In the genomic region with DNA sequence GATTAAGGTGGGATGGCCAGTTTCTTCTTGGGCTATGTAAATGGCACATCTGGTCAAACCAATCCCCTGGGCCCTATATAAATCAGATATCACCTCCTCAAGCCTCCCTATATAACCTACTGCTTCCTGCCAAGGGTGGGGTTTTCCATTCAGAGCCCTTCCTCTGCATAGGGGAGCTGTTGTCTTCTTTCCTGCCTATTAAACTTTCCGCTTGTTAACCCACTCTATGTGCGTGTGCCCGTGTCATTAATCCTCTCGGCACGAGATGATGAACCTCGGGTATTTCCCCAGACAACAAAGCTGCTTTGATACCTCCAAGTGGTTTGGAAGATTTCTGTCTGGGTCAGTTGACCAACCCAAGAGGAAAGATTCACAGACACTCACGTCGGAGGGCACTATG, we compare ENCODE assay signal across 20 cellular contexts. TPM values are rescaled to one million over a fixed set of nuclear protein-coding genes. Genes with fewer than 3 reads are reported as not detected.
DNase-seq lines count a peak whose midpoint lies in the region; ATAC-seq and TF ChIP-seq lines count a peak whose summit lies in the region.
"Had no signal": no experiment of that assay in that cellular context is flagged by ENCODE, and none has a peak within 500 bp of the region (broad histone marks: within the 10 kb centered on the region; RNA-seq: fewer than 3 reads in every experiment).

No MANE protein-coding gene starts in this region.

- H3K27me3 Mint-ChIP-seq in GM23338 (ENCODE audit: insufficient read depth, low read depth, poor library complexity) (no peaks in the 10 kb centered on the region), WTC11 (ENCODE audit: low read depth) (no peaks in the 10 kb centered on the region)

- H2AFZ ChIP-seq in GM23338 (no peak overlapping the region), mesenchymal stem cell (ENCODE audit: low read depth, low read length) (peak overlapping the region; percentile 14)

- H2BK120ac ChIP-seq in mesenchymal stem cell (ENCODE audit: low read depth, low read length), result no peak overlapping the region

- ATAC-seq in GM23338 (no peak), WTC11 (peak; percentile 36; the same call in 1 of the 2 replicates), GM18861 (IDR thresholded peaks at IDR 0.05; ENCODE audit: unreplicated experiment) (no peak)
- ATAC-seq: A549, HCT116, HepG2 had no signal

- no peak overlapping the region for H3K4me3 ChIP-seq in GM23338
- H3K4me3 ChIP-seq in mesenchymal stem cell (ENCODE audit: insufficient read depth in 1 of 2, low read depth in 1 of 2, low read length in 2 of 2), result no peak overlapping the region
- H3K4me3 ChIP-seq: A549, BLaER1 had no signal

- no peak overlapping the region for H3K9ac ChIP-seq in mesenchymal stem cell (ENCODE audit: low read length)
- H3K9ac ChIP-seq: BLaER1 had no signal

- no peaks in the 10 kb centered on the region for H3F3A ChIP-seq in GM23338 (replicated peaks; ENCODE audit: low read depth)

- TF ChIP-seq CTCF in GM23338 (conservative IDR thresholded peaks at IDR 0.05; ENCODE audit: low read depth in 2 of 2) (no peak), WTC11 (IDR thresholded peaks at IDR 0.05) (no peak)

- H4K20me1 ChIP-seq in GM23338 (replicated peaks; ENCODE audit: insufficient read depth), result no peaks in the 10 kb centered on the region
- H4K20me1 ChIP-seq: BLaER1 had no signal

- no peak overlapping the region for H2BK15ac ChIP-seq in mesenchymal stem cell (ENCODE audit: low read depth, poor library complexity, severe bottlenecking)

- H3K4me1 Mint-ChIP-seq in GM23338 (peaks cover 12% of the 10 kb centered on the region), WTC11 (peaks cover 19% of the 10 kb centered on the region)
- H3K4me1 Mint-ChIP-seq: CD14-positive monocyte; CD4-positive, alpha-beta memory T cell; IgD-negative memory B cell had no signal

- H4K8ac ChIP-seq in mesenchymal stem cell (ENCODE audit: low read length), result no peak overlapping the region

- no peak overlapping the region for H3K27ac ChIP-seq in GM23338 (ENCODE audit: low read depth)
- no peak overlapping the region for H3K27ac ChIP-seq in mesenchymal stem cell (ENCODE audit: low read length, poor library complexity, severe bottlenecking)
- H3K27ac ChIP-seq: A549, BLaER1 had no signal

- H3K4me2 ChIP-seq in GM23338 (0 out of 2 replicates have a peak overlapping the region, but pooled peaks have one; percentile 28), mesenchymal stem cell (ENCODE audit: low read length, poor library complexity, severe bottlenecking) (no peak overlapping the region)
- H3K4me2 ChIP-seq: A549, BLaER1 had no signal

- no peak overlapping the region for H2AK5ac ChIP-seq in mesenchymal stem cell (ENCODE audit: low read length, severe bottlenecking)

- no peak overlapping the region for H2BK5ac ChIP-seq in mesenchymal stem cell (ENCODE audit: low read depth, low read length, poor library complexity, severe bottlenecking)

- no peak overlapping the region for H3K4ac ChIP-seq in mesenchymal stem cell (ENCODE audit: low read depth in 1 of 2, low read length in 2 of 2)

- H3K36me3 ChIP-seq in GM23338 (ENCODE audit: insufficient read depth), result no peaks in the 10 kb centered on the region
- H3K36me3 ChIP-seq in mesenchymal stem cell (ENCODE audit: control insufficient read depth in 1 of 2, insufficient read depth in 2 of 2, low read depth in 1 of 2, low read length in 2 of 2), result no peaks in the 10 kb centered on the region
- H3K36me3 ChIP-seq: BLaER1 had no signal

- no peaks in the 10 kb centered on the region for H3K79me2 ChIP-seq in GM23338 (replicated peaks; ENCODE audit: insufficient read depth)

- POLR2A ChIA-PET in WTC11 (lab: Charles Lee), result interaction anchor here (0.8 kb wide), 1 partner anchor 40 kb away, joined by 3 read pairs; no protein-coding TSS in a partner anchor

- no peaks in the 10 kb centered on the region for H3K27me3 ChIP-seq in GM23338 (ENCODE audit: insufficient read depth)
- peaks cover 0 to 4% of the 10 kb centered on the region in 2 experiments for H3K27me3 ChIP-seq in mesenchymal stem cell (ENCODE audit: control insufficient read depth in 1 of 2, insufficient read depth in 1 of 2, low read length in 2 of 2)
- H3K27me3 ChIP-seq: BLaER1 had no signal

- H2BK12ac ChIP-seq in mesenchymal stem cell (ENCODE audit: low read length in 2 of 2), result no peak overlapping the region

- CTCF ChIA-PET in WTC11 (lab: Charles Lee), result no interaction called here

- H3K9me3 ChIP-seq in mesenchymal stem cell (ENCODE audit: control insufficient read depth, low read length), result no peaks in the 10 kb centered on the region
- H3K9me3 ChIP-seq: A549, BLaER1 had no signal

- H3K79me1 ChIP-seq in mesenchymal stem cell (replicated peaks; ENCODE audit: low read length, poor library complexity, severe bottlenecking), result no peaks in the 10 kb centered on the region

- DNase-seq in COLO829 (ENCODE audit: low spot score), result peak; percentile 83
- no peak for DNase-seq in GM23338 (ENCODE audit: low spot score)
- DNase-seq in WTC11 (ENCODE audit: low spot score), result no peak
- DNase-seq in mesenchymal stem cell, result no peak
- no peak for DNase-seq in stimulated activated CD4-positive, alpha-beta T cell treated with anti-CD3 and anti-CD28 coated beads, Interleukin-15, amount 100 ng/mL, for 24 hours
- no peak for DNase-seq in NCI-H2171 treated with DMSO at 0.1 percent for 48 hours (lab: John Stamatoyannopoulos, UW)
- DNase-seq: Calu3; CD4-positive, alpha-beta memory T cell; GOT3; H7; HFFc6; Karpas-422; KBM-7 had no signal

- H3K9me3 Mint-ChIP-seq in GM23338 (peaks cover 9% of the 10 kb centered on the region; the same call in 2 of the 3 replicates), WTC11 (peaks cover 4% of the 10 kb centered on the region; the same call in 1 of the 2 replicates)
- H3K9me3 Mint-ChIP-seq: HFFc6, IgD-negative memory B cell had no signal

- H3K36me3 Mint-ChIP-seq in GM23338 (ENCODE audit: low read depth) (no peaks in the 10 kb centered on the region), WTC11 (no peaks in the 10 kb centered on the region)
- H3K36me3 Mint-ChIP-seq: CD14-positive monocyte; CD4-positive, alpha-beta memory T cell had no signal

- peaks cover 9% of the 10 kb centered on the region for H3K4me1 ChIP-seq in GM23338 (ENCODE audit: insufficient read depth)
- H3K4me1 ChIP-seq in mesenchymal stem cell (ENCODE audit: control insufficient read depth, insufficient read depth, low read depth, low read length), result no peaks in the 10 kb centered on the region
- H3K4me1 ChIP-seq: A549, BLaER1 had no signal

- 96% methylated on average over 6 of the region's 8 CpGs for WGBS in mesenchymal stem cell

- H3K14ac ChIP-seq in mesenchymal stem cell (ENCODE audit: low read length in 2 of 2), result no peak overlapping the region

- no peak overlapping the region for H3K18ac ChIP-seq in mesenchymal stem cell (ENCODE audit: low read depth in 1 of 2, low read length in 2 of 2)

- H3K9me2 ChIP-seq in GM23338 (ENCODE audit: insufficient read depth), result no peaks in the 10 kb centered on the region

- H3K23ac ChIP-seq in mesenchymal stem cell (ENCODE audit: low read length in 2 of 2), result no peak overlapping the region

- H3K4me3 Mint-ChIP-seq in GM23338 (no peak overlapping the region), WTC11 (no peak overlapping the region)
- H3K4me3 Mint-ChIP-seq: CD14-positive monocyte; CD4-positive, alpha-beta memory T cell; HFFc6; IgD-negative memory B cell had no signal

- H3K27ac Mint-ChIP-seq in GM23338, result no peak overlapping the region
- H3K27ac Mint-ChIP-seq in WTC11, result no peak overlapping the region
- H3K27ac Mint-ChIP-seq: CD14-positive monocyte; CD4-positive, alpha-beta memory T cell; HFFc6 had no signal

- H4K91ac ChIP-seq in mesenchymal stem cell (ENCODE audit: low read length), result no peak overlapping the region

TF ChIP-seq in GM23338, 12 proteins besides CTCF, POLR2A, EP300 and RAD21 (continues in another document):
- TF ChIP-seq CREB1 (CRISPR knock-in tag; IDR thresholded peaks at IDR 0.05; ENCODE audit: low read depth) (no peak), EZH2phosphoT487 (IDR thresholded peaks at IDR 0.05; ENCODE audit: unreplicated experiment) (no peak), ZNF114 (CRISPR knock-in tag; IDR thresholded peaks at IDR 0.05) (no peak), POLR2AphosphoS5 (IDR thresholded peaks at IDR 0.05; ENCODE audit: low read depth) (no peak)
- TF ChIP-seq, protein P1, sequence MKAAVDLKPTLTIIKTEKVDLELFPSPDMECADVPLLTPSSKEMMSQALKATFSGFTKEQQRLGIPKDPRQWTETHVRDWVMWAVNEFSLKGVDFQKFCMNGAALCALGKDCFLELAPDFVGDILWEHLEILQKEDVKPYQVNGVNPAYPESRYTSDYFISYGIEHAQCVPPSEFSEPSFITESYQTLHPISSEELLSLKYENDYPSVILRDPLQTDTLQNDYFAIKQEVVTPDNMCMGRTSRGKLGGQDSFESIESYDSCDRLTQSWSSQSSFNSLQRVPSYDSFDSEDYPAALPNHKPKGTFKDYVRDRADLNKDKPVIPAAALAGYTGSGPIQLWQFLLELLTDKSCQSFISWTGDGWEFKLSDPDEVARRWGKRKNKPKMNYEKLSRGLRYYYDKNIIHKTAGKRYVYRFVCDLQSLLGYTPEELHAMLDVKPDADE (IDR thresholded peaks at IDR 0.05), result no peak

TF ChIP-seq in WTC11, 78 proteins besides CTCF, POLR2A, EP300 and RAD21 (continues in another document):
- no peak for TF ChIP-seq TP53 (CRISPR knock-in tag; IDR thresholded peaks at IDR 0.05)

RNA-seq across cellular contexts. Expression of gene SERTAD4, which starts 19.3 kb away (rescaled TPM):
- total RNA-seq in GM23338 (2014; rRNA removed; shearing (Covaris generic)), result 1.0 and 1.6 TPM in 2 replicates
- 1.3 and 1.4 TPM in 2 replicates for polyA plus RNA-seq in GM23338 (2016; fragmentation: Nextera tagmentation; extraction: Ambion mirVana)
- total RNA-seq in WTC11 (2021), result 2.7 to 4.6 TPM (median 2.8 TPM) in 3 replicates
- polyA plus RNA-seq in mesenchymal stem cell (2013, experiment 1 of 2), result 6.3 TPM
- 5.7 TPM for polyA plus RNA-seq in mesenchymal stem cell (2013, experiment 2 of 2)
- total RNA-seq: CD4-positive, alpha-beta memory T cell; HepG2 had no signal
- polyA plus RNA-seq: CD14-positive monocyte; CD4-positive, alpha-beta memory T cell; HepG2; IgD-negative memory B cell had no signal
